8 cellular contexts compared by ENCODE assay signal in genomic region chrX:119757979-119758681, GRCh38. TPM values are rescaled to one million over a fixed set of nuclear protein-coding genes. Genes with fewer than 3 reads are reported as not detected.
A peak's percentile ranks its signal among the peaks of the same experiment; 100 is the strongest.
DNase-seq lines count a peak whose midpoint lies in the region; ATAC-seq and TF ChIP-seq lines count a peak whose summit lies in the region.

TSS of gene SOWAHD (plus strand) at chrX:119758588. CDS start at chrX:119758668, 80 bp downstream.

- H3K27ac Mint-ChIP-seq in naive B cell, result peak within 1 kb of the TSS; percentile 62 to 95 (median 84)

- ATAC-seq in naive B cell (ENCODE audit: low read depth in 2 of 2) (peak; percentile 21 to 30), GM21528 (IDR thresholded peaks at IDR 0.05; ENCODE audit: low FRiP score, unreplicated experiment) (no peak), HG03457 (IDR thresholded peaks at IDR 0.05; ENCODE audit: unreplicated experiment) (no peak), HG03159 (IDR thresholded peaks at IDR 0.05; ENCODE audit: unreplicated experiment) (no peak)

- H3K4me2 ChIP-seq in DOHH2 (ENCODE audit: low read length), result peak within 1 kb of the TSS; percentile 95

- H3K79me2 ChIP-seq in DOHH2 (ENCODE audit: control insufficient read depth, low read length), result no peaks in the 10 kb centered on the region

- TF ChIP-seq CTCF in DOHH2 (IDR thresholded peaks at IDR 0.05; ENCODE audit: low read depth, low read length, poor library complexity, severe bottlenecking), result no peak
- TF ChIP-seq CTCF in esophagus muscularis mucosa (IDR thresholded peaks at IDR 0.05), result no peak

- H3K4me1 ChIP-seq in DOHH2 (ENCODE audit: control insufficient read depth, low read length) (peaks cover 73% of the 10 kb centered on the region), esophagus muscularis mucosa (peaks cover 5 to 17% (median 16%) of the 10 kb centered on the region in 4 donors)

- in situ Hi-C loops in KBM-7 (cut with MboI; ENCODE audit: low pct_unique_long_range_greater_than_20kb, low sequenced_read_pairs), result no loop called here

- peaks cover 31% of the 10 kb centered on the region for H3F3A ChIP-seq in DOHH2 (ENCODE audit: control insufficient read depth, insufficient read depth)

- H3K4me3 ChIP-seq in DOHH2 (ENCODE audit: low read length) (peak within 1 kb of the TSS; percentile 78), esophagus muscularis mucosa (peak within 1 kb of the TSS; percentile 48 to 61 (median 50))

- H3K27me3 ChIP-seq in DOHH2 (ENCODE audit: control insufficient read depth, low read length) (no peaks in the 10 kb centered on the region), esophagus muscularis mucosa (peaks cover 0 to 15% (median 3%) of the 10 kb centered on the region in 4 donors)

- H4K20me1 ChIP-seq in DOHH2 (ENCODE audit: control insufficient read depth, insufficient read depth, low read depth, low read length), result no peaks in the 10 kb centered on the region

- WGBS in esophagus muscularis mucosa, result 24% methylated on average over 36 of the region's 51 CpGs

- H3K36me3 Mint-ChIP-seq in naive B cell, result no peaks in the 10 kb centered on the region

- no peaks in the 10 kb centered on the region for H3K9me2 ChIP-seq in DOHH2 (replicated peaks; ENCODE audit: control insufficient read depth, low read length)

- H3K9me3 Mint-ChIP-seq in naive B cell, result peaks cover 0 to 2% (median 0%) of the 10 kb centered on the region in 7 donors

- TF ChIP-seq POLR2A in esophagus muscularis mucosa (IDR thresholded peaks at IDR 0.05; ENCODE audit: low read depth), result no peak

- peak within 1 kb of the TSS; percentile 78 to 98 (median 90) for H3K4me3 Mint-ChIP-seq in naive B cell

- no peaks in the 10 kb centered on the region for H3K36me3 ChIP-seq in DOHH2 (ENCODE audit: control insufficient read depth, low read length)
- no peaks in the 10 kb centered on the region for H3K36me3 ChIP-seq in esophagus muscularis mucosa

- intact Hi-C loops in esophagus muscularis mucosa (cut with DNase I), result no loop called here

- no peaks in the 10 kb centered on the region for H3K9me3 ChIP-seq in DOHH2 (ENCODE audit: control insufficient read depth, insufficient read depth, low read length)
- H3K9me3 ChIP-seq in esophagus muscularis mucosa, result no peaks in the 10 kb centered on the region

- DNase-seq in KBM-7 (peak; percentile 61), esophagus muscularis mucosa (ENCODE audit: extremely low spot score) (no peak), naive B cell (peak; percentile 31)
- peak; percentile 24 for DNase-seq in activated CD4-positive, alpha-beta T cell treated with anti-CD3 and anti-CD28 coated beads, Interleukin-2, amount 50 U/mL, for 1 hour

- peak within 1 kb of the TSS; percentile 100 for H3K27ac ChIP-seq in DOHH2 (ENCODE audit: low read depth, low read length)
- H3K27ac ChIP-seq in esophagus muscularis mucosa (replicated peaks in 1 of 4), result no peak within 1 kb of the TSS

- H3K4me1 Mint-ChIP-seq in naive B cell, result peaks cover 50 to 73% (median 59%) of the 10 kb centered on the region in 3 donors

- H3K27me3 Mint-ChIP-seq in naive B cell, result peaks cover 0 to 11% (median 0%) of the 10 kb centered on the region in 3 donors

- no peak for TF ChIP-seq EP300 in esophagus muscularis mucosa (IDR thresholded peaks at IDR 0.05)

RNA-seq across cellular contexts. Expression of gene SOWAHD, which starts in this region (rescaled TPM):
- total RNA-seq in esophagus muscularis mucosa, result not detected
- 10 to 100 TPM in 2 of 6 donors, 1 to 10 TPM in 4; 1.7 to 21.9 (median 8.7) TPM for polyA plus RNA-seq in naive B cell (ENCODE audit: low read depth in 6 of 6)

Comparison
In these comparisons a context has a peak if more than half of its experiments do, and no peak if none do; other contexts are left out.
1. ATAC-seq: peak in naive B cell (2 of 2); none in GM21528 (single experiment), HG03457 (single experiment) and HG03159 (single experiment).